ENCODE assay signal across 12 cellular contexts in the genomic region with DNA sequence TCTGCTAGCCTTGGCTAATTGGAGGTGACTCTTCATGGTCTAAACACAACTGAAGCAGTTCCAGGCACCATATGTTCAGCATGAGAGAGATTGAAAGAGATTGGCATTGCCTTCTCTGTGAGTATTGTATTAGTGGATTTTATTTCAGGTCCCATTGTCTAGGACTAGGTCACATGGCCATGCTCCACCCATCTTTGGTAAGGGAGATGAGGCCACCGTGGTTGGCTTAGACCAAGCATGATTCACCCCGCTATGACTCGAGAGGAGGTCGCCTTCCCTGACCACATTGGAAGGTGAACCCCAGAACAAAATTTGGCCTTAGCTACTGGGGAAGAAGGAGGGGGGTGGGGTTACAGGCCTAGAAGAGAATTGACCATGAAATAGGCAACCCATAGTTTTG.
DNase-seq lines count a peak whose midpoint lies in the region; ATAC-seq and TF ChIP-seq lines count a peak whose summit lies in the region.
"Had no signal": no experiment of that assay in that cellular context is flagged by ENCODE, and none has a peak within 500 bp of the region (broad histone marks: within the 10 kb centered on the region; RNA-seq: fewer than 3 reads in every experiment).

No MANE protein-coding gene starts in this region.

- no peaks in the 10 kb centered on the region for H3K36me3 ChIP-seq in GM23248 (ENCODE audit: low read depth)
- H3K36me3 ChIP-seq: left ventricle myocardium inferior had no signal

- no peak overlapping the region for H3K27ac Mint-ChIP-seq in T-helper 2 cell treated with Interferon-gamma antibody and Interleukin-4, amounts not matched to agents 5 μg/mL and 100 μg/mL, for 36 hours

- H3K79me2 ChIP-seq in GM23248 (ENCODE audit: insufficient read depth) = no peaks in the 10 kb centered on the region

- H3K4me1 Mint-ChIP-seq in T-helper 2 cell treated with Interferon-gamma antibody and Interleukin-4, amounts not matched to agents 5 μg/mL and 100 μg/mL, for 36 hours (ENCODE audit: low read depth) = peaks cover 12% of the 10 kb centered on the region

- H3K4me3 Mint-ChIP-seq in T-helper 2 cell treated with Interferon-gamma antibody and Interleukin-4, amounts not matched to agents 5 μg/mL and 100 μg/mL, for 36 hours = no peak overlapping the region

- H3K36me3 Mint-ChIP-seq in T-helper 2 cell treated with Interferon-gamma antibody and Interleukin-4, amounts not matched to agents 5 μg/mL and 100 μg/mL, for 36 hours (ENCODE audit: low read depth) = no peaks in the 10 kb centered on the region

- no peaks in the 10 kb centered on the region for H3K9me2 ChIP-seq in GM23248 (ENCODE audit: insufficient read depth)
- H3K9me2 ChIP-seq: SK-N-SH had no signal

- 19 to 67% methylated on average over 2 to 4 of the region's 4 CpGs for WGBS in GM23248 (ENCODE audit: low coverage in 1 of 2, low lambda C conversion rate in 2 of 2, missing lambda C conversion rate in 2 of 2), 2 experiments

- no peaks in the 10 kb centered on the region for H3K9me3 ChIP-seq in GM23248 (ENCODE audit: low read depth)
- H3K9me3 ChIP-seq: left ventricle myocardium inferior, SK-N-SH had no signal

- no peak overlapping the region for H3K4me3 ChIP-seq in GM23248
- H3K4me3 ChIP-seq in fibroblast of the aortic adventitia (ENCODE audit: low read depth, low read length) = no peak overlapping the region
- H3K4me3 ChIP-seq: left ventricle myocardium inferior had no signal

- no peaks in the 10 kb centered on the region for H4K20me1 ChIP-seq in GM23248 (ENCODE audit: insufficient read depth)

- peak; percentile 50 for DNase-seq in AG08396 (ENCODE audit: low spot score)
- DNase-seq in GM23248 = peak; percentile 50
- DNase-seq in T-helper 2 cell treated with Interferon-gamma antibody and Interleukin-4, amounts not matched to agents 5 μg/mL and 100 μg/mL, for 36 hours (ENCODE audit: low spot score) = peak; percentile 38
- peak; percentile 39 for DNase-seq in fibroblast of the aortic adventitia (ENCODE audit: low read depth)
- no peak for DNase-seq in NCI-H774 (lab: John Stamatoyannopoulos, UW)
- DNase-seq: left ventricle myocardium inferior, NCI-H1092 treated with DMSO at 0.1 percent for 48 hours, retina, SK-N-SH had no signal

- no peak overlapping the region for H3K4me2 ChIP-seq in GM23248 (ENCODE audit: unreplicated experiment)
- H3K4me2 ChIP-seq: SK-N-SH had no signal

- H3K27me3 ChIP-seq in GM23248 (replicated peaks; ENCODE audit: insufficient read depth) = no peaks in the 10 kb centered on the region

- no peak overlapping the region for H3K9ac ChIP-seq in GM23248
- H3K9ac ChIP-seq: SK-N-SH had no signal

- no peak overlapping the region for H3K27ac ChIP-seq in GM23248
- H3K27ac ChIP-seq: left ventricle myocardium inferior had no signal

- ATAC-seq in GM21717 (IDR thresholded peaks at IDR 0.05; ENCODE audit: unreplicated experiment) (no peak), HG03457 (IDR thresholded peaks at IDR 0.05; ENCODE audit: unreplicated experiment) (no peak), GM19397 (IDR thresholded peaks at IDR 0.05; ENCODE audit: unreplicated experiment) (no peak)

- no peaks in the 10 kb centered on the region for H3K4me1 ChIP-seq in GM23248 (ENCODE audit: insufficient read depth)
- H3K4me1 ChIP-seq: left ventricle myocardium inferior had no signal

- no peak for TF ChIP-seq CTCF in fibroblast of the aortic adventitia (IDR thresholded peaks at IDR 0.05; ENCODE audit: insufficient read depth, low read length)

- H2AFZ ChIP-seq in GM23248 = no peak overlapping the region

- in situ Hi-C loops in GM23248 (cut with MboI) = no loop called here

- H3K27me3 Mint-ChIP-seq in T-helper 2 cell treated with Interferon-gamma antibody and Interleukin-4, amounts not matched to agents 5 μg/mL and 100 μg/mL, for 36 hours (ENCODE audit: low read depth) = no peaks in the 10 kb centered on the region

- H3F3A ChIP-seq in GM23248 (ENCODE audit: insufficient read depth) = no peaks in the 10 kb centered on the region

- no peaks in the 10 kb centered on the region for H3K9me3 Mint-ChIP-seq in T-helper 2 cell treated with Interferon-gamma antibody and Interleukin-4, amounts not matched to agents 5 μg/mL and 100 μg/mL, for 36 hours
